In genomic region chr17:76451480-76451879, GRCh38 we compare ENCODE assay signal across 9 cellular contexts. TPM values are rescaled to one million over a fixed set of nuclear protein-coding genes. Genes with fewer than 3 reads are reported as not detected.
A peak's percentile ranks its signal among the peaks of the same experiment; 100 is the strongest.
DNase-seq lines count a peak whose midpoint lies in the region; ATAC-seq, FAIRE-seq and TF ChIP-seq lines count a peak whose summit lies in the region.
"Had no signal": no experiment of that assay in that cellular context is flagged by ENCODE, and none has a peak within 500 bp of the region (broad histone marks: within the 10 kb centered on the region; RNA-seq: fewer than 3 reads in every experiment).

No MANE protein-coding gene starts in this region.

- H3K9ac ChIP-seq in GM23248: peak overlapping the region; percentile 89

- ATAC-seq in A549 (no peak), GM18511 (IDR thresholded peaks at IDR 0.05; ENCODE audit: unreplicated experiment) (no peak), aorta (ENCODE audit: low FRiP score) (no peak), GM19351 (IDR thresholded peaks at IDR 0.05; ENCODE audit: unreplicated experiment) (no peak)
- no peak for ATAC-seq in activated T-helper 17 cell treated with anti-CD3 and anti-CD28 coated beads, Interleukin-2, amount 50 U/mL, for 72 hours (replicated peaks)

- H3K4me2 ChIP-seq in A549 (peak overlapping the region; percentile 88), GM23248 (ENCODE audit: unreplicated experiment) (peak overlapping the region; percentile 90), hepatocyte (peak overlapping the region; percentile 92)

- CTCF ChIA-PET in A549 (lab: Yijun Ruan, JAX): interaction anchor here (0.6 to 41.7 kb wide), 8 partner anchors 8 to 98 kb away, joined by 3 to 1994 read pairs (median 8); partner anchors contain the start of genes AANAT, RHBDF2 and SPHK1

- FAIRE-seq in A549 (lab: Jason Lieb, UNC): no peak

- H3K27me3 ChIP-seq in GM23248 (replicated peaks; ENCODE audit: insufficient read depth) (no peaks in the 10 kb centered on the region), hepatocyte (no peaks in the 10 kb centered on the region), aorta (ENCODE audit: control insufficient read depth in 1 of 2, insufficient read depth in 2 of 2, low read length in 1 of 2) (no peaks in the 10 kb centered on the region)
- H3K27me3 ChIP-seq: colonic mucosa had no signal

- no peak overlapping the region for H2AFZ ChIP-seq in GM23248
- no peak overlapping the region for H2AFZ ChIP-seq in hepatocyte

- 77% methylated on average over 6 of the region's 6 CpGs for WGBS in A549 (ENCODE audit: missing lambda C conversion rate)
- 68 to 71% methylated on average over 6 of the region's 6 CpGs for WGBS in GM23248 (ENCODE audit: low coverage in 1 of 2, low lambda C conversion rate in 2 of 2, missing lambda C conversion rate in 2 of 2), 2 experiments
- WGBS in hepatocyte (ENCODE audit: low lambda C conversion rate, missing lambda C conversion rate): 56% methylated on average over 6 of the region's 6 CpGs
- WGBS in aorta, 2 donors: 82 to 86% methylated on average over 6 of the region's 6 CpGs

- H3K27ac Mint-ChIP-seq in activated T-helper 17 cell treated with anti-CD3 and anti-CD28 coated beads, Interleukin-2, amount 50 U/mL, for 72 hours: peak overlapping the region; percentile 22

- peaks cover 59% of the 10 kb centered on the region for H3K79me2 ChIP-seq in GM23248 (ENCODE audit: insufficient read depth)
- H3K79me2 ChIP-seq in hepatocyte: peaks cover 61% of the 10 kb centered on the region

- H3K4me1 ChIP-seq in A549: peaks cover 40% of the 10 kb centered on the region
- peaks cover 28% of the 10 kb centered on the region for H3K4me1 ChIP-seq in GM23248 (ENCODE audit: insufficient read depth)
- H3K4me1 ChIP-seq in hepatocyte (ENCODE audit: insufficient read depth): peaks cover 18% of the 10 kb centered on the region
- H3K4me1 ChIP-seq in aorta (ENCODE audit: control insufficient read depth in 1 of 2, insufficient read depth in 2 of 2, low read length in 2 of 2): no peaks in the 10 kb centered on the region
- H3K4me1 ChIP-seq: colonic mucosa had no signal

- H3K9me3 ChIP-seq in A549 (no peaks in the 10 kb centered on the region), GM23248 (ENCODE audit: low read depth) (no peaks in the 10 kb centered on the region), hepatocyte (ENCODE audit: low read depth) (no peaks in the 10 kb centered on the region), aorta (ENCODE audit: control insufficient read depth, low read length) (no peaks in the 10 kb centered on the region)
- H3K9me3 ChIP-seq: colonic mucosa had no signal

- DNase-seq in A549 (ENCODE audit: low read depth in 1 of 2, low spot score in 1 of 2) (no peak), GM23248 (no peak), hepatocyte (ENCODE audit: low spot score) (no peak), aorta (no peak), NCI-H146 treated with DMSO at 0.1 percent for 48 hours (lab: John Stamatoyannopoulos, UW; ENCODE audit: unreplicated experiment) (no peak)
- DNase-seq: colonic mucosa had no signal

- H3K9me3 Mint-ChIP-seq in activated T-helper 17 cell treated with anti-CD3 and anti-CD28 coated beads, Interleukin-2, amount 50 U/mL, for 72 hours: no peaks in the 10 kb centered on the region

- H3K27ac ChIP-seq in A549 (peak overlapping the region in 1 of 2 experiments; percentile 94; a peak in 4 of 6 replicates), GM23248 (no peak overlapping the region), hepatocyte (no peak overlapping the region), aorta (ENCODE audit: low read depth in 1 of 2, low read length in 2 of 2) (no peak overlapping the region)
- H3K27ac ChIP-seq: colonic mucosa had no signal

- POLR2A ChIA-PET in A549 (lab: Yijun Ruan, JAX): interaction anchor here (1.2 kb wide), 1 partner anchor 35 kb away, joined by 3 read pairs; no protein-coding TSS in a partner anchor

- no peak for TF ChIP-seq EP300 in A549 (IDR thresholded peaks at IDR 0.05)

- H3K27me3 Mint-ChIP-seq in activated T-helper 17 cell treated with anti-CD3 and anti-CD28 coated beads, Interleukin-2, amount 50 U/mL, for 72 hours: no peaks in the 10 kb centered on the region

- H3K4me3 ChIP-seq in A549 (peak overlapping the region; percentile 84), GM23248 (peak overlapping the region; percentile 85), hepatocyte (no peak overlapping the region), aorta (ENCODE audit: low read length in 2 of 2) (no peak overlapping the region)

- H3K36me3 ChIP-seq in GM23248 (ENCODE audit: low read depth) (no peaks in the 10 kb centered on the region), hepatocyte (replicated peaks; ENCODE audit: insufficient read depth, low read depth) (no peaks in the 10 kb centered on the region), aorta (ENCODE audit: control insufficient read depth in 1 of 2, insufficient read depth in 2 of 2, low read length in 1 of 2) (no peaks in the 10 kb centered on the region)
- H3K36me3 ChIP-seq: colonic mucosa had no signal

- intact Hi-C loops in aorta (cut with DNase I): no loop called here

- no peak for TF ChIP-seq POLR2A in A549 (IDR thresholded peaks at IDR 0.05; ENCODE audit: low read length)

- no peak for TF ChIP-seq RAD21 in A549 (conservative IDR thresholded peaks at IDR 0.05 in 1 of 2, IDR thresholded peaks at IDR 0.05 in 1 of 2)

- peaks cover 23% of the 10 kb centered on the region for H3F3A ChIP-seq in GM23248 (ENCODE audit: insufficient read depth)

- H3K9me2 ChIP-seq in GM23248 (ENCODE audit: insufficient read depth) (no peaks in the 10 kb centered on the region), hepatocyte (replicated peaks; ENCODE audit: insufficient read depth) (no peaks in the 10 kb centered on the region)

- in situ Hi-C loops in GM23248 (cut with MboI): no loop called here

- peak overlapping the region; percentile 85 for H3K4me3 Mint-ChIP-seq in activated T-helper 17 cell treated with anti-CD3 and anti-CD28 coated beads, Interleukin-2, amount 50 U/mL, for 72 hours

- TF ChIP-seq CTCF in A549 (IDR thresholded peaks at IDR 0.05) (no peak), hepatocyte (IDR thresholded peaks at IDR 0.05; ENCODE audit: poor library complexity) (no peak)

- H3K36me3 Mint-ChIP-seq in activated T-helper 17 cell treated with anti-CD3 and anti-CD28 coated beads, Interleukin-2, amount 50 U/mL, for 72 hours (ENCODE audit: low read depth): peaks cover 5% of the 10 kb centered on the region

- peaks cover 37% of the 10 kb centered on the region for H3K4me1 Mint-ChIP-seq in activated T-helper 17 cell treated with anti-CD3 and anti-CD28 coated beads, Interleukin-2, amount 50 U/mL, for 72 hours

- H4K20me1 ChIP-seq in GM23248 (ENCODE audit: insufficient read depth): peaks cover 21% of the 10 kb centered on the region; the same call in 1 of the 2 replicates
- peaks cover 39% of the 10 kb centered on the region for H4K20me1 ChIP-seq in hepatocyte (ENCODE audit: insufficient read depth, poor library complexity, severe bottlenecking)

TF ChIP-seq in A549, 52 proteins besides CTCF, POLR2A, EP300 and RAD21 (continues in another document):
- TF ChIP-seq E2F6 (IDR thresholded peaks at IDR 0.05; ENCODE audit: borderline replicate concordance, low read depth): no peak
- no peak for TF ChIP-seq CBX8 (IDR thresholded peaks at IDR 0.05)

RNA-seq across cellular contexts. Expression of gene UBE2O, which starts 1.5 kb away (rescaled TPM):
- 22.0 and 28.8 TPM in 2 replicates for polyA plus RNA-seq in A549 (2011; rRNA removed)
- 21.4 and 22.1 TPM in 2 replicates for polyA plus RNA-seq in A549 (2012; cell fraction: cytosol; rRNA removed)
- 69.1 and 79.4 TPM in 2 replicates for polyA plus RNA-seq in A549 (2012; cell fraction: nucleus; rRNA removed)
- polyA plus RNA-seq in A549 (2017; fragmentation: RNase III; extraction: RNeasy Plus Mini Kit Qiagen cat#74134 plus additional on column Dnase treatment): 24.5 to 25.9 TPM (median 25.7 TPM) in 3 replicates
- polyA minus RNA-seq in A549 (2011; rRNA and poly(A)+ RNA removed): 68.8 and 81.3 TPM in 2 replicates
- 17.2 TPM in 2 replicates for total RNA-seq in GM23248 (2014; rRNA removed; shearing (Covaris generic))
- 7.1 and 7.2 TPM in 2 replicates for polyA plus RNA-seq in GM23248 (2016; fragmentation: Nextera tagmentation; extraction: Ambion mirVana)
- total RNA-seq in activated T-helper 17 cell treated with anti-CD3 and anti-CD28 coated beads, Interleukin-2, amount 50 U/mL, for 72 hours: 10 to 100 TPM; 35.3 to 38.7 TPM
- 14.6 and 15.2 TPM in 2 replicates for total RNA-seq in hepatocyte
- polyA plus RNA-seq in hepatocyte: 9.7 and 12.5 TPM in 2 replicates
- total RNA-seq in aorta: 10 to 100 TPM; 14.0 to 24.7 TPM
- polyA plus RNA-seq in aorta: 10 to 100 TPM in 1 of 2 donors, 1 to 10 TPM in 1; 2.5 to 11.0 TPM

RNA-seq across cellular contexts. Expression of gene AANAT, which starts 15.9 kb away (rescaled TPM):
- polyA plus RNA-seq in A549 (2011; rRNA removed) (0.08 TPM in 1 of 2 replicates, not detected in the other), A549 (2017; fragmentation: RNase III; extraction: RNeasy Plus Mini Kit Qiagen cat#74134 plus additional on column Dnase treatment) (0.13 TPM in 1 of 3 replicates, not detected in the others), GM23248 (2016; fragmentation: Nextera tagmentation; extraction: Ambion mirVana) (0.72 TPM in 1 of 2 replicates, not detected in the other), hepatocyte (0.92 TPM in 1 of 2 replicates, not detected in the other), aorta (not detected)
- 0.21 and 0.26 TPM in 2 replicates for polyA plus RNA-seq in A549 (2012; cell fraction: cytosol; rRNA removed)
- 0.78 and 0.96 TPM in 2 replicates for polyA plus RNA-seq in A549 (2012; cell fraction: nucleus; rRNA removed)
- polyA minus RNA-seq in A549 (2011; rRNA and poly(A)+ RNA removed): not detected in 2 replicates
- total RNA-seq in GM23248 (2014; rRNA removed; shearing (Covaris generic)): not detected in 2 replicates
- not detected for total RNA-seq in activated T-helper 17 cell treated with anti-CD3 and anti-CD28 coated beads, Interleukin-2, amount 50 U/mL, for 72 hours
- total RNA-seq in hepatocyte (0.84 TPM in 1 of 2 replicates, not detected in the other), aorta (not detected)
- total RNA-seq: colonic mucosa had no signal

RNA-seq across cellular contexts. Expression of gene RHBDF2, which starts 49.7 kb away (rescaled TPM):
- polyA plus RNA-seq in A549 (2011; rRNA removed) (14.0 and 19.9 TPM in 2 replicates), A549 (2017; fragmentation: RNase III; extraction: RNeasy Plus Mini Kit Qiagen cat#74134 plus additional on column Dnase treatment) (42.9 to 50.2 TPM (median 46.0 TPM) in 3 replicates), GM23248 (2016; fragmentation: Nextera tagmentation; extraction: Ambion mirVana) (12.7 and 12.9 TPM in 2 replicates), hepatocyte (11.0 and 11.7 TPM in 2 replicates), aorta (10 to 100 TPM in 1 of 2 donors, 1 to 10 TPM in 1; 2.6 to 11.0 TPM)
- polyA plus RNA-seq in A549 (2012; cell fraction: cytosol; rRNA removed): 37.0 and 54.6 TPM in 2 replicates
- 149 and 184 TPM in 2 replicates for polyA plus RNA-seq in A549 (2012; cell fraction: nucleus; rRNA removed)
- polyA minus RNA-seq in A549 (2011; rRNA and poly(A)+ RNA removed): 17.4 and 22.8 TPM in 2 replicates
- total RNA-seq in GM23248 (2014; rRNA removed; shearing (Covaris generic)): 8.9 and 10.0 TPM in 2 replicates
- 10 to 100 TPM; 33.3 to 56.5 TPM for total RNA-seq in activated T-helper 17 cell treated with anti-CD3 and anti-CD28 coated beads, Interleukin-2, amount 50 U/mL, for 72 hours
- total RNA-seq in hepatocyte (4.9 and 5.5 TPM in 2 replicates), aorta (10 to 100 TPM; 30.9 to 45.0 TPM)

Comparison
In these comparisons a context has a peak if more than half of its experiments do, and no peak if none do; other contexts are left out.
1. H3K4me3 ChIP-seq: peak in A549 (single experiment) and GM23248 (single experiment); none in hepatocyte (single experiment) and aorta (0 of 2).
2. Peak in every context shown above with its lines, with median percentiles within 50 percentile points of each other: H3K4me2 ChIP-seq.